ENCODE assay signal across 13 cellular contexts in genomic region chr11:114083256-114084252, GRCh38. TPM values are rescaled to one million over a fixed set of nuclear protein-coding genes. Genes with fewer than 3 reads are reported as not detected.
A peak's percentile ranks its signal among the peaks of the same experiment; 100 is the strongest.
DNase-seq lines count a peak whose midpoint lies in the region; ATAC-seq and TF ChIP-seq lines count a peak whose summit lies in the region.
"Had no signal": no experiment of that assay in that cellular context is flagged by ENCODE, and none has a peak within 500 bp of the region (broad histone marks: within the 10 kb centered on the region; RNA-seq: fewer than 3 reads in every experiment).

No MANE protein-coding gene starts in this region.

- peaks cover 94 to 100% of the 10 kb centered on the region in 2 donors for H3K4me1 ChIP-seq in thoracic aorta (ENCODE audit: control insufficient read depth in 1 of 2, low read depth in 2 of 2)
- peaks cover 32% of the 10 kb centered on the region for H3K4me1 ChIP-seq in endodermal cell (ENCODE audit: control insufficient read depth, insufficient read depth, low read length)

- H3K9ac ChIP-seq in endodermal cell (ENCODE audit: extremely low read depth, low read length, poor library complexity, severe bottlenecking), result no peak overlapping the region

- H3K4me1 Mint-ChIP-seq in T-helper 17 cell, result peaks cover 63% of the 10 kb centered on the region
- peaks cover 59% of the 10 kb centered on the region for H3K4me1 Mint-ChIP-seq in endodermal cell

- H3K27ac Mint-ChIP-seq in T-helper 17 cell (peak overlapping the region; percentile 99), endodermal cell (no peak overlapping the region)

- H3K27me3 ChIP-seq in thoracic aorta (replicated peaks; ENCODE audit: insufficient read depth) (no peaks in the 10 kb centered on the region), endodermal cell (ENCODE audit: control insufficient read depth, insufficient read depth, low read length, poor library complexity, severe bottlenecking) (peaks cover 10% of the 10 kb centered on the region)

- H3K27ac ChIP-seq in thoracic aorta (peak overlapping the region; percentile 76 to 80), endodermal cell (ENCODE audit: low read depth, low read length) (no peak overlapping the region)
- H3K27ac ChIP-seq: A549 had no signal

- WGBS in endodermal cell (ENCODE audit: insufficient coverage in 1 of 2, insufficient read length in 1 of 2), 2 experiments, result 88 to 92% methylated on average over 2 to 12 of the region's 12 CpGs

- TF ChIP-seq CTCF in thoracic aorta (IDR thresholded peaks at IDR 0.05), result no peak
- no peak for TF ChIP-seq CTCF in endodermal cell (conservative IDR thresholded peaks at IDR 0.05)

- H3K9me3 Mint-ChIP-seq in endodermal cell, result no peaks in the 10 kb centered on the region

- DNase-seq in SIG-M5 treated with dmso at 0.1 percent for 504 hours (lab: John Stamatoyannopoulos, UW; ENCODE audit: unreplicated experiment), result peak; percentile 68
- DNase-seq in SIG-M5 (lab: John Stamatoyannopoulos, UW), result no peak
- DNase-seq in T-helper 17 cell, result no peak
- DNase-seq in left lobe of liver (ENCODE audit: low spot score), result peak; percentile 45
- DNase-seq in thoracic aorta (ENCODE audit: low spot score), result no peak
- no peak for DNase-seq in endodermal cell
- no peak for DNase-seq in activated naive CD4-positive, alpha-beta T cell treated with anti-CD3 and anti-CD28 coated beads, Interleukin-2, amount 50 U/mL, for 16 hours
- DNase-seq: amniotic stem cell; effector memory CD4-positive, alpha-beta T cell; stimulated activated CD4-positive, alpha-beta T cell treated with anti-CD3 and anti-CD28 coated beads, Interleukin-4, amount 100 ng/mL, for 4 hours; T1000 had no signal

- peak overlapping the region; percentile 43 for H3K4me3 Mint-ChIP-seq in T-helper 17 cell
- H3K4me3 Mint-ChIP-seq in endodermal cell, result no peak overlapping the region

- ATAC-seq in T-helper 17 cell, result no peak
- ATAC-seq in left lobe of liver, result no peak
- ATAC-seq in thoracic aorta (ENCODE audit: insufficient number of reproducible peaks, low FRiP score, low read depth), result no peak
- ATAC-seq in HG02571 (IDR thresholded peaks at IDR 0.05; ENCODE audit: unreplicated experiment), result no peak
- ATAC-seq: A549 had no signal

- H3K9me3 ChIP-seq in T-helper 17 cell (ENCODE audit: control insufficient read depth, low read length, poor library complexity, severe bottlenecking) (no peaks in the 10 kb centered on the region), thoracic aorta (no peaks in the 10 kb centered on the region), endodermal cell (ENCODE audit: control insufficient read depth, low read length) (no peaks in the 10 kb centered on the region)
- H3K9me3 ChIP-seq: A549 had no signal

- H3K27me3 Mint-ChIP-seq in T-helper 17 cell (no peaks in the 10 kb centered on the region), endodermal cell (ENCODE audit: insufficient read depth) (peaks cover 85% of the 10 kb centered on the region)

- H3K36me3 ChIP-seq in thoracic aorta (peaks cover 29% of the 10 kb centered on the region), endodermal cell (ENCODE audit: control insufficient read depth, insufficient read depth, low read length) (no peaks in the 10 kb centered on the region)

- H3K36me3 Mint-ChIP-seq in T-helper 17 cell (ENCODE audit: low read depth), result no peaks in the 10 kb centered on the region
- no peaks in the 10 kb centered on the region for H3K36me3 Mint-ChIP-seq in endodermal cell (ENCODE audit: low read depth)

- H3K4me3 ChIP-seq in thoracic aorta (peak overlapping the region; percentile 38), endodermal cell (ENCODE audit: low read length) (no peak overlapping the region)
- H3K4me3 ChIP-seq: A549 had no signal

RNA-seq across cellular contexts. Expression of gene ZBTB16, which starts 24.0 kb away (rescaled TPM):
- total RNA-seq in T-helper 17 cell (10 to 100 TPM; 17.2 to 20.7 TPM), left lobe of liver (160 TPM), thoracic aorta (100 to 1,000 TPM; 314 to 545 TPM), endodermal cell (1 to 10 TPM; 4.1 to 5.8 TPM)
- polyA plus RNA-seq in endodermal cell (2013, experiment 1 of 2), result 16.5 TPM
- 16.8 TPM for polyA plus RNA-seq in endodermal cell (2013, experiment 2 of 2)
- polyA plus RNA-seq: A549 had no signal

Comparison
In these comparisons a context has a peak if more than half of its experiments do, and no peak if none do; other contexts are left out.
1. DNase-seq: peak in SIG-M5 treated with dmso at 0.1 percent for 504 hours (single experiment) and left lobe of liver (single experiment); none in SIG-M5 (single experiment), T-helper 17 cell (0 of 3), thoracic aorta (single experiment), endodermal cell (single experiment) and activated naive CD4-positive, alpha-beta T cell treated with anti-CD3 and anti-CD28 coated beads, Interleukin-2, amount 50 U/mL, for 16 hours (single experiment).